Comparison of ENCODE assay signal across 8 cellular contexts in the genomic region with DNA sequence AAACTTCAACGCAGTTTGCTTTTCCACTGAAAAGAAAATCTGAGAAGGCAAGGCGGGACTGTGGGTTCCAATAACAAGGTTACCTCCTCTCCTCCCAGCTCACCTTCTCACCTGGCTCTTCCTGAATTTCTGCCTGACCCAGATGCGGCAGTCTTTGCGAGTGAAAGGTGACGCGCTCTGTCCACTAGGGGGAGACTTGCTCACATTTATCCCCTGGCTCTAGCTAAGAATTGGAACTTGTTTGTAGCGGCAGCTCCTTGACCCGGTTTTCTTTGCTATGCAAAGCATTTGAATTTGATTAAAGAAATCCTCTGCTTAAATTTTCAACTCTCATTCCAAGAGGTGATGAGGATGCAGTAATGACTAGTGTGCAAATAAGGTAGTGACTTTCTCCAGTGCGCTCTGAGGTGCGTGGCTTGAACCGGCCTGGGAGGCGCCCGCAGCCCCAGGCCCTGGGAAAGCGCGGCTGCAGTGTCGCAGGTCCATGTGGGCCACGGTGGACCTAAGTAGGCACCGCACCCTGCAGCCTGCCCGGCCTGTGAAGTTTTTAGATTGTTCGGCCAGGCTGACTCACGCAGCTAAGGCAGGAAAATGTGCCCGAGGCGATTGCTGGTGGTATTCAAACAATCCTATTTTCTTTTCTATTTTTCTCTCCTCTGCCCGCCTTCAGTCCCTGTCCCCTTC.
A peak's percentile ranks its signal among the peaks of the same experiment; 100 is the strongest.
DNase-seq lines count a peak whose midpoint lies in the region; ATAC-seq and TF ChIP-seq lines count a peak whose summit lies in the region.

No MANE protein-coding gene starts in this region.

- intact Hi-C loops in Calu3 (cut with micrococcal nuclease; ENCODE audit: unreplicated experiment) = loop anchor here (1.0 kb wide), 2 partner anchors 109 to 276 kb away; no protein-coding TSS in a partner anchor
- intact Hi-C loops in lower lobe of right lung (cut with DNase I) = no loop called here

- DNase-seq in Calu3 (peak; percentile 83), NCI-H510A (lab: John Stamatoyannopoulos, UW) (peak; percentile 4), lower lobe of right lung (peak; percentile 55)
- DNase-seq in activated CD4-positive, alpha-beta T cell treated with anti-CD3 and anti-CD28 coated beads, Interleukin-2, amount 50 U/mL, for 24 hours (ENCODE audit: low read depth in 1 of 2, low spot score in 1 of 2) = peak; percentile 2 to 23
- peak; percentile 4 for DNase-seq in effector CD8-positive, alpha-beta T cell (lab: John Stamatoyannopoulos, UW)
- peak in 4 of 6 experiments; percentile 3 to 36 (median 28) for DNase-seq in stimulated activated naive CD4-positive, alpha-beta T cell (lab: John Stamatoyannopoulos, UW)

- no peaks in the 10 kb centered on the region for H3K27me3 Mint-ChIP-seq in Calu3 (ENCODE audit: unreplicated experiment)

- no peaks in the 10 kb centered on the region for H3K36me3 ChIP-seq in lower lobe of right lung

- peak; percentile 81 for ATAC-seq in GM19463 (IDR thresholded peaks at IDR 0.05; ENCODE audit: unreplicated experiment)
- ATAC-seq in HG03469 (IDR thresholded peaks at IDR 0.05; ENCODE audit: unreplicated experiment) = peak; percentile 76
- ATAC-seq in lower lobe of right lung = peak; percentile 90 to 95

- no peaks in the 10 kb centered on the region for H3K9me3 ChIP-seq in lower lobe of right lung

- no peaks in the 10 kb centered on the region for H3K9me3 Mint-ChIP-seq in Calu3 (ENCODE audit: low read depth, unreplicated experiment)

- CTCF ChIA-PET in Calu3 (lab: Charles Lee) = interaction anchor here (0.6 to 3.6 kb wide), 19 partner anchors 9 to 715 kb away, joined by 3 to 42 read pairs (median 5); no protein-coding TSS in a partner anchor

- H3K27ac Mint-ChIP-seq in Calu3 (ENCODE audit: unreplicated experiment) = peak overlapping the region; percentile 40

- H3K4me3 ChIP-seq in lower lobe of right lung = peak overlapping the region; percentile 20

- BruUV-seq in Calu3 (replicated peaks; lab: Mats Ljungman, UMichigan) = no TSS peak

- TF ChIP-seq CTCF in Calu3 (IDR thresholded peaks at IDR 0.05; ENCODE audit: unreplicated experiment) (peak; percentile 97), lower lobe of right lung (IDR thresholded peaks at IDR 0.05) (peak; percentile 83)

- peak overlapping the region; percentile 56 for H3K4me3 Mint-ChIP-seq in Calu3 (ENCODE audit: low read depth, unreplicated experiment)

- H3K4me1 Mint-ChIP-seq in Calu3 (ENCODE audit: low read depth, unreplicated experiment) = peaks cover 15% of the 10 kb centered on the region

- H3K27me3 ChIP-seq in lower lobe of right lung (ENCODE audit: low read depth) = no peaks in the 10 kb centered on the region

- H3K36me3 Mint-ChIP-seq in Calu3 (ENCODE audit: insufficient read depth, unreplicated experiment) = no peaks in the 10 kb centered on the region

- no peaks in the 10 kb centered on the region for H3K4me1 ChIP-seq in lower lobe of right lung

- no peak overlapping the region for H3K27ac ChIP-seq in lower lobe of right lung

Comparison
In these comparisons a context has a peak if more than half of its experiments do, and no peak if none do; other contexts are left out.
1. DNase-seq: peak in every context shown above with its lines; median percentile 83 in Calu3; 55 in lower lobe of right lung; 28 in stimulated activated naive CD4-positive, alpha-beta T cell; 12 in activated CD4-positive, alpha-beta T cell treated with anti-CD3 and anti-CD28 coated beads, Interleukin-2, amount 50 U/mL, for 24 hours; 4 in NCI-H510A; 4 in effector CD8-positive, alpha-beta T cell.